Comparison of ENCODE assay signal across 1 cellular context in the genomic region with DNA sequence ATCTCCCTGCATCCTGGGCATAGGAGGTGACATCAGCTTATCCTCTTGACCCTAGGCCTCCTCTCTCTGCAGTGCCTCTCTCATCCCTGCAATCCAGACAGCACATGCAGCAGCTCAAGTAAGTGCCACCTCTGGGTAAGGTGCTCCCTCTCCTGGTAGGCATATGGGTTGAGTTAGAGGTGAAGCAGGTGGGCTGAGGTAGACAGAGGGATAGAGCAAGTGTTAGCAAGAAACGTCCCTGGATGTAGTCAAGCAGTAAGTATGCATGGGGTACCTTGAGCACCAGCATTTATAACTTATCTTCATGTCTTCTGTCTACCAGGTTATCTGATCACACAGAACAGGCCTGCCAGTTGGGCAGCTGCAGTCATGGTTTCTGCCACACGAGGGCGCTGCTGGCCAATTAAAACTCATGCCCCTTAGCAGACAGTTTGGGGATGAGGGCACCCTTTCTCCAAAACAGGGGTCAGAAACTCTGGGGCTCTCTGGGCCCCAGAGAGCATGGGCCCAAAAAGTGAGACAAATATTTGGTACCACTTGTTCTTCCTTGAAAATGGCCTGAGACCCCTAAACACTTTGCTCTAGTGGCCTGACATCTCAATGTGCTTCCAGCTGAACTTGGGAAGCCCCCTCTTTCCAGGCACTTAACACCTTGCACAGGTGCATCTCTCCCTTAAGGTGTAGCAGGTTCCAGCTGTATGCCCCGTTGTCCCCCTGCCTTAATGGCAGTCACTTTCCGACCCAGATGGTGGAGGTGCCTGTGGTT.
TF ChIP-seq lines count a peak whose summit lies in the region.

No MANE protein-coding gene starts in this region.

TF ChIP-seq in GM12878, 131 proteins besides CTCF, POLR2A, EP300 and RAD21 (continued from another document):
- TF ChIP-seq YY1 (IDR thresholded peaks at IDR 0.05; ENCODE audit: low read depth, low read length): 0 out of 2 replicates have a peak, but pooled peaks have one; percentile 15
- TF ChIP-seq, protein P1, sequence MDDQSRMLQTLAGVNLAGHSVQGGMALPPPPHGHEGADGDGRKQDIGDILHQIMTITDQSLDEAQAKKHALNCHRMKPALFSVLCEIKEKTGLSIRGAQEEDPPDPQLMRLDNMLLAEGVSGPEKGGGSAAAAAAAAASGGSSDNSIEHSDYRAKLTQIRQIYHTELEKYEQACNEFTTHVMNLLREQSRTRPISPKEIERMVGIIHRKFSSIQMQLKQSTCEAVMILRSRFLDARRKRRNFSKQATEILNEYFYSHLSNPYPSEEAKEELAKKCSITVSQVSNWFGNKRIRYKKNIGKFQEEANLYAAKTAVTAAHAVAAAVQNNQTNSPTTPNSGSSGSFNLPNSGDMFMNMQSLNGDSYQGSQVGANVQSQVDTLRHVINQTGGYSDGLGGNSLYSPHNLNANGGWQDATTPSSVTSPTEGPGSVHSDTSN (IDR thresholded peaks at IDR 0.05; ENCODE audit: insufficient replicate concordance, low read depth, low read length): no peak
- TF ChIP-seq ZNF274 (IDR thresholded peaks at IDR 0.05; ENCODE audit: insufficient read depth, insufficient read length): no peak
- TF ChIP-seq, protein P2, sequence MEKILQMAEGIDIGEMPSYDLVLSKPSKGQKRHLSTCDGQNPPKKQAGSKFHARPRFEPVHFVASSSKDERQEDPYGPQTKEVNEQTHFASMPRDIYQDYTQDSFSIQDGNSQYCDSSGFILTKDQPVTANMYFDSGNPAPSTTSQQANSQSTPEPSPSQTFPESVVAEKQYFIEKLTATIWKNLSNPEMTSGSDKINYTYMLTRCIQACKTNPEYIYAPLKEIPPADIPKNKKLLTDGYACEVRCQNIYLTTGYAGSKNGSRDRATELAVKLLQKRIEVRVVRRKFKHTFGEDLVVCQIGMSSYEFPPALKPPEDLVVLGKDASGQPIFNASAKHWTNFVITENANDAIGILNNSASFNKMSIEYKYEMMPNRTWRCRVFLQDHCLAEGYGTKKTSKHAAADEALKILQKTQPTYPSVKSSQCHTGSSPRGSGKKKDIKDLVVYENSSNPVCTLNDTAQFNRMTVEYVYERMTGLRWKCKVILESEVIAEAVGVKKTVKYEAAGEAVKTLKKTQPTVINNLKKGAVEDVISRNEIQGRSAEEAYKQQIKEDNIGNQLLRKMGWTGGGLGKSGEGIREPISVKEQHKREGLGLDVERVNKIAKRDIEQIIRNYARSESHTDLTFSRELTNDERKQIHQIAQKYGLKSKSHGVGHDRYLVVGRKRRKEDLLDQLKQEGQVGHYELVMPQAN (conservative IDR thresholded peaks at IDR 0.05): no peak
- no peak for TF ChIP-seq BRCA1 (IDR thresholded peaks at IDR 0.05; ENCODE audit: low read depth, low read length)
- TF ChIP-seq CREB1 (IDR thresholded peaks at IDR 0.05; ENCODE audit: low read depth): no peak
- TF ChIP-seq, protein P3, sequence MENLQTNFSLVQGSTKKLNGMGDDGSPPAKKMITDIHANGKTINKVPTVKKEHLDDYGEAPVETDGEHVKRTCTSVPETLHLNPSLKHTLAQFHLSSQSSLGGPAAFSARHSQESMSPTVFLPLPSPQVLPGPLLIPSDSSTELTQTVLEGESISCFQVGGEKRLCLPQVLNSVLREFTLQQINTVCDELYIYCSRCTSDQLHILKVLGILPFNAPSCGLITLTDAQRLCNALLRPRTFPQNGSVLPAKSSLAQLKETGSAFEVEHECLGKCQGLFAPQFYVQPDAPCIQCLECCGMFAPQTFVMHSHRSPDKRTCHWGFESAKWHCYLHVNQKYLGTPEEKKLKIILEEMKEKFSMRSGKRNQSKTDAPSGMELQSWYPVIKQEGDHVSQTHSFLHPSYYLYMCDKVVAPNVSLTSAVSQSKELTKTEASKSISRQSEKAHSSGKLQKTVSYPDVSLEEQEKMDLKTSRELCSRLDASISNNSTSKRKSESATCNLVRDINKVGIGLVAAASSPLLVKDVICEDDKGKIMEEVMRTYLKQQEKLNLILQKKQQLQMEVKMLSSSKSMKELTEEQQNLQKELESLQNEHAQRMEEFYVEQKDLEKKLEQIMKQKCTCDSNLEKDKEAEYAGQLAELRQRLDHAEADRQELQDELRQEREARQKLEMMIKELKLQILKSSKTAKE (IDR thresholded peaks at IDR 0.05; ENCODE audit: low read depth, poor library complexity, severe bottlenecking): no peak
- TF ChIP-seq, protein P4, sequence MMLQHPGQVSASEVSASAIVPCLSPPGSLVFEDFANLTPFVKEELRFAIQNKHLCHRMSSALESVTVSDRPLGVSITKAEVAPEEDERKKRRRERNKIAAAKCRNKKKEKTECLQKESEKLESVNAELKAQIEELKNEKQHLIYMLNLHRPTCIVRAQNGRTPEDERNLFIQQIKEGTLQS (IDR thresholded peaks at IDR 0.05; ENCODE audit: borderline replicate concordance, extremely low read depth, low read depth, low read length): no peak
- TF ChIP-seq CHD2 (IDR thresholded peaks at IDR 0.05; ENCODE audit: borderline replicate concordance, low read depth, low read length): no peak
- TF ChIP-seq SMC3 (IDR thresholded peaks at IDR 0.05; ENCODE audit: borderline replicate concordance, low read length): peak; percentile 56; the same call in 1 of the 2 replicates
- no peak for TF ChIP-seq NFIC (IDR thresholded peaks at IDR 0.05; ENCODE audit: low read depth, low read length)
- TF ChIP-seq HDGF (IDR thresholded peaks at IDR 0.05): 0 out of 2 replicates have a peak, but pooled peaks have one; percentile 44
- TF ChIP-seq NFXL1 (IDR thresholded peaks at IDR 0.05; ENCODE audit: borderline replicate concordance): no peak
- TF ChIP-seq, protein P5, sequence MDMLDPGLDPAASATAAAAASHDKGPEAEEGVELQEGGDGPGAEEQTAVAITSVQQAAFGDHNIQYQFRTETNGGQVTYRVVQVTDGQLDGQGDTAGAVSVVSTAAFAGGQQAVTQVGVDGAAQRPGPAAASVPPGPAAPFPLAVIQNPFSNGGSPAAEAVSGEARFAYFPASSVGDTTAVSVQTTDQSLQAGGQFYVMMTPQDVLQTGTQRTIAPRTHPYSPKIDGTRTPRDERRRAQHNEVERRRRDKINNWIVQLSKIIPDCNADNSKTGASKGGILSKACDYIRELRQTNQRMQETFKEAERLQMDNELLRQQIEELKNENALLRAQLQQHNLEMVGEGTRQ (IDR thresholded peaks at IDR 0.05; ENCODE audit: borderline replicate concordance, low read depth, low read length): no peak
- TF ChIP-seq NRF1 (conservative IDR thresholded peaks at IDR 0.05; ENCODE audit: low read depth, low read length): no peak
- no peak for TF ChIP-seq IKZF1 (conservative IDR thresholded peaks at IDR 0.05)
- TF ChIP-seq BHLHE40 (IDR thresholded peaks at IDR 0.05; ENCODE audit: borderline replicate concordance in 1 of 2, low read depth in 2 of 2, low read length in 1 of 2): 0 out of 4 replicates have a peak, but pooled peaks of 1 of the 2 experiments have one; percentile 31
- no peak for TF ChIP-seq SUPT20H (IDR thresholded peaks at IDR 0.05; ENCODE audit: borderline replicate concordance, control insufficient read depth, low read depth, low read length)
